ENCODE assay signal across 8 cellular contexts in genomic region chr5:139197710-139198669, GRCh38. TPM values are rescaled to one million over a fixed set of nuclear protein-coding genes. Genes with fewer than 3 reads are reported as not detected.
DNase-seq lines count a peak whose midpoint lies in the region; ATAC-seq and TF ChIP-seq lines count a peak whose summit lies in the region.

Gene SIL1 (minus strand): TSS chr5:139198368. CDS start chr5:139127843, 70,525 bp downstream.

- no peak within 1 kb of the TSS for H2BK15ac ChIP-seq in H9 (ENCODE audit: low read depth, low read length)

- no peaks in the 10 kb centered on the region for H3K36me3 Mint-ChIP-seq in H9 (ENCODE audit: insufficient read depth in 1 of 3, low read depth in 3 of 3)
- H3K36me3 Mint-ChIP-seq in natural killer cell treated with Interleukin-12 subunit alpha and Interleukin-12 subunit beta and Interleukin-15 and Interleukin-18, amount 100 ng/mL, for 72 hours: no peaks in the 10 kb centered on the region

- peak within 1 kb of the TSS; percentile 76 for H3K4me3 ChIP-seq in MG63
- peak within 1 kb of the TSS; percentile 66 for H3K4me3 ChIP-seq in fibroblast of pulmonary artery (replicated peaks; ENCODE audit: low read depth, low read length)

- H3K18ac ChIP-seq in H9 (ENCODE audit: insufficient read length, low read depth, low read length): peak within 1 kb of the TSS; percentile 2

- WGBS in H9 (ENCODE audit: extremely low coverage, insufficient read length, low lambda C conversion rate): no CpG with 5 or more reads among the region's 61 CpGs

- no peak within 1 kb of the TSS for H3K56ac ChIP-seq in H9 (ENCODE audit: insufficient read length, low read depth, low read length)

- no peak within 1 kb of the TSS for H2BK5ac ChIP-seq in H9 (ENCODE audit: insufficient read length, low read length)

- no peak within 1 kb of the TSS for H4K8ac ChIP-seq in H9 (replicated peaks; ENCODE audit: insufficient read length, low read depth, low read length)

- peak within 1 kb of the TSS; percentile 27 for H2BK120ac ChIP-seq in H9 (ENCODE audit: low read depth, low read length, poor library complexity, severe bottlenecking)

- no peak within 1 kb of the TSS for H2BK12ac ChIP-seq in H9 (ENCODE audit: insufficient read length, low read depth, low read length)

- H3K27me3 ChIP-seq in H9 (ENCODE audit: insufficient read depth, low read length): no peaks in the 10 kb centered on the region
- H3K27me3 ChIP-seq in MG63: no peaks in the 10 kb centered on the region

- H3K9me3 ChIP-seq in H9 (ENCODE audit: control insufficient read depth, low read depth, low read length) (no peaks in the 10 kb centered on the region), MG63 (no peaks in the 10 kb centered on the region)

- peaks cover 11 to 14% of the 10 kb centered on the region in 2 experiments for H3K4me1 Mint-ChIP-seq in H9
- H3K4me1 Mint-ChIP-seq in natural killer cell treated with Interleukin-12 subunit alpha and Interleukin-12 subunit beta and Interleukin-15 and Interleukin-18, amount 100 ng/mL, for 72 hours (ENCODE audit: low read depth in 2 of 2): peaks cover 20 to 22% of the 10 kb centered on the region in 2 donors

- H3K4me3 Mint-ChIP-seq in H9: peak within 1 kb of the TSS; percentile 71 to 81
- H3K4me3 Mint-ChIP-seq in natural killer cell treated with Interleukin-12 subunit alpha and Interleukin-12 subunit beta and Interleukin-15 and Interleukin-18, amount 100 ng/mL, for 72 hours: peak within 1 kb of the TSS; percentile 93

- H3K9ac ChIP-seq in H9 (ENCODE audit: extremely low read depth, insufficient read length, low read length): peak within 1 kb of the TSS; percentile 67

- H3K4me2 ChIP-seq in H9 (ENCODE audit: insufficient read depth, insufficient read length, low read length): peak within 1 kb of the TSS; percentile 67

- peak; percentile 99 to 100 for ATAC-seq in natural killer cell treated with Interleukin-12 subunit alpha and Interleukin-12 subunit beta and Interleukin-15 and Interleukin-18, amount 100 ng/mL, for 72 hours

- no peak within 1 kb of the TSS for H4K91ac ChIP-seq in H9 (ENCODE audit: insufficient read length, low read depth, low read length)

- no peaks in the 10 kb centered on the region for H4K20me1 ChIP-seq in H9 (ENCODE audit: control insufficient read depth, insufficient read depth, insufficient read length)

- peaks cover 4% of the 10 kb centered on the region; the same call in 1 of the 2 replicates for H3K4me1 ChIP-seq in H9 (ENCODE audit: insufficient read depth, low read length)

- peak; percentile 93 for DNase-seq in ELR (ENCODE audit: low read depth)
- DNase-seq in H9: peak; percentile 99
- DNase-seq in MG63: peak; percentile 99
- peak; percentile 97 for DNase-seq in SHP77 (lab: John Stamatoyannopoulos, UW)
- peak; percentile 96 for DNase-seq in activated effector memory CD4-positive, alpha-beta T cell treated with Interleukin-2 at 50 U/mL for 16 hours
- peak; percentile 95 for DNase-seq in fibroblast of pulmonary artery (ENCODE audit: low read depth)
- peak; percentile 96 for DNase-seq in natural killer cell treated with Interleukin-12 subunit alpha and Interleukin-12 subunit beta and Interleukin-15 and Interleukin-18, amount 100 ng/mL, for 72 hours (ENCODE audit: low spot score)
- peak; percentile 98 for DNase-seq in stimulated activated naive CD4-positive, alpha-beta T cell treated with Interleukin-2 at 50 U/mL for 16 hours (lab: John Stamatoyannopoulos, UW)

- no peak within 1 kb of the TSS for H3T11ph ChIP-seq in H9 (ENCODE audit: low read length)

- H3K36me3 ChIP-seq in MG63: peaks cover 14% of the 10 kb centered on the region

- H2BK20ac ChIP-seq in H9 (ENCODE audit: low read depth, low read length, poor library complexity, severe bottlenecking): no peak within 1 kb of the TSS

- H3K27ac ChIP-seq in H9 (ENCODE audit: insufficient read length, low read depth, low read length): no peak within 1 kb of the TSS

- H3K9me3 Mint-ChIP-seq in H9: no peaks in the 10 kb centered on the region
- H3K9me3 Mint-ChIP-seq in natural killer cell treated with Interleukin-12 subunit alpha and Interleukin-12 subunit beta and Interleukin-15 and Interleukin-18, amount 100 ng/mL, for 72 hours: no peaks in the 10 kb centered on the region

- no peak within 1 kb of the TSS for H3K4ac ChIP-seq in H9 (ENCODE audit: low read depth, low read length)

- peaks cover 7% of the 10 kb centered on the region for H3K23me2 ChIP-seq in H9 (ENCODE audit: insufficient read length, low read depth, low read length, poor library complexity, severe bottlenecking)

- no peaks in the 10 kb centered on the region for H3K27me3 Mint-ChIP-seq in H9 (ENCODE audit: low read depth)
- peaks cover 0 to 2% of the 10 kb centered on the region in 2 donors for H3K27me3 Mint-ChIP-seq in natural killer cell treated with Interleukin-12 subunit alpha and Interleukin-12 subunit beta and Interleukin-15 and Interleukin-18, amount 100 ng/mL, for 72 hours

- peak within 1 kb of the TSS; percentile 99 for H2AFZ ChIP-seq in H9 (ENCODE audit: low read length)

- H2AK5ac ChIP-seq in H9 (ENCODE audit: insufficient read length, low read length): no peak within 1 kb of the TSS

- no peak within 1 kb of the TSS for H4K5ac ChIP-seq in H9 (ENCODE audit: insufficient read length, low read depth, low read length)

- TF ChIP-seq CTCF in H9 (conservative IDR thresholded peaks at IDR 0.05): no peak
- no peak for TF ChIP-seq CTCF in fibroblast of pulmonary artery (IDR thresholded peaks at IDR 0.05; ENCODE audit: low read length, missing control alignments)

- H3K79me1 ChIP-seq in H9 (ENCODE audit: insufficient read depth, low read depth, low read length, poor library complexity, severe bottlenecking): no peaks in the 10 kb centered on the region

- no peaks in the 10 kb centered on the region for H3K79me2 ChIP-seq in H9 (ENCODE audit: insufficient read depth, low read length)

- H3K14ac ChIP-seq in H9 (ENCODE audit: insufficient read depth, low read length): no peak within 1 kb of the TSS

- peak within 1 kb of the TSS; percentile 93 to 96 (median 95) for H3K27ac Mint-ChIP-seq in H9
- H3K27ac Mint-ChIP-seq in natural killer cell treated with Interleukin-12 subunit alpha and Interleukin-12 subunit beta and Interleukin-15 and Interleukin-18, amount 100 ng/mL, for 72 hours: peak within 1 kb of the TSS; percentile 83 to 97

- H3K23ac ChIP-seq in H9 (ENCODE audit: insufficient read length, low read depth, low read length): no peak within 1 kb of the TSS

RNA-seq across cellular contexts. Expression of gene SIL1, which starts in this region (rescaled TPM):
- 10.6 and 14.4 TPM in 2 replicates for total RNA-seq in H9 (2021)
- 48.9 and 78.7 TPM in 2 replicates for total RNA-seq in MG63 (2014; rRNA removed; shearing (Covaris generic); ENCODE audit: low replicate concordance)
- 10 to 100 TPM; 33.1 to 34.6 TPM for total RNA-seq in natural killer cell treated with Interleukin-12 subunit alpha and Interleukin-12 subunit beta and Interleukin-15 and Interleukin-18, amount 100 ng/mL, for 72 hours
